25 cellular contexts compared by ENCODE assay signal in the genomic region with DNA sequence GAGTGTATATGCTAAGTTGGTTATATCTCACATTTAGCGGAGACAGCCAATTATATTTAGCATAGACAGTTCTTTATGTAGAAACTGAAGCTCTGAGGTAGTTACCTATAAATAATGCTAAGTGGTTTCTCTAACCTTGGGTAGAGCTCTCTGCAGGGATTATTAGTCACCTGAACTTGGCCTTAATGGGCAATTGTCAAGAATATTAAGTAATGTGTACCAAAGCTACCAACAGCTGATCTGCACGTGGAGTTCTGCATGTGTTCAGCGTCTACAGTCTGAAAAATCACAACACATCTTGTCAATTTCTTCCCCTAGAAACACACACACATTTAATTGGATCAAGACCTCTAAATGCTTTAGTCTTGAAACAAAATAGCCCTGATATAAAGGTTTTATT.
"Had no signal": no experiment of that assay in that cellular context is flagged by ENCODE, and none has a peak within 500 bp of the region (broad histone marks: within the 10 kb centered on the region; RNA-seq: fewer than 3 reads in every experiment).

No MANE protein-coding gene starts in this region.

- H3K9me3 ChIP-seq: ascending aorta, body of pancreas, MG63 had no signal

- H3K36me3 ChIP-seq: ascending aorta, MG63 had no signal

- H3K4me1 ChIP-seq: ascending aorta, body of pancreas had no signal

- H3K27ac ChIP-seq: ascending aorta, body of pancreas had no signal

- H3K4me3 ChIP-seq: ascending aorta, body of pancreas, MG63 had no signal

- ATAC-seq: activated naive CD4-positive, alpha-beta T cell treated with anti-CD3 and anti-CD28 coated beads, Interleukin-2, amount 50 U/mL, for 72 hours; activated naive CD8-positive, alpha-beta T cell treated with anti-CD3 and anti-CD28 coated beads, Interleukin-2, amount 50 U/mL, for 24 hours; activated T-cell treated with anti-CD3 and anti-CD28 coated beads, Interleukin-2, amount 50 U/mL, for 4 hours; body of pancreas; T-helper 17 cell had no signal

- H3K27me3 ChIP-seq: ascending aorta, body of pancreas, MG63 had no signal

- DNase-seq: activated B cell treated with CpG ODN at 0.5 μM for 24 hours; activated CD4-positive, alpha-beta T cell treated with anti-CD3 and anti-CD28 coated beads for 1 hour; activated CD4-positive, alpha-beta T cell treated with anti-CD3 and anti-CD28 coated beads, Interleukin-2, amount 10 ng/mL, durations not matched to agents 24 days and 14 days; activated CD4-positive, alpha-beta T cell treated with anti-CD3 and anti-CD28 coated beads, Interleukin-2, amount 50 U/mL, for 48 hours; activated CD8-positive, alpha-beta memory T cell treated with anti-CD3 and anti-CD28 coated beads for 24 hours; activated effector memory CD4-positive, alpha-beta T cell treated with anti-CD3 and anti-CD28 coated beads, Interleukin-2, amount 50 U/mL, for 16 hours; activated naive CD4-positive, alpha-beta T cell treated with Interleukin-2 at 50 U/mL for 16 hours; activated naive CD8-positive, alpha-beta T cell treated with anti-CD3 and anti-CD28 coated beads, Interleukin-2, amount 50 U/mL, for 24 hours; activated T-cell treated with anti-CD3 and anti-CD28 coated beads, Interleukin-2, amount 50 U/mL, for 4 hours; amniotic stem cell; body of pancreas; central memory CD4-positive, alpha-beta T cell; MG63; MV-4-11; NCI-H1092 treated with DMSO at 0.1 percent for 48 hours; NCI-H1930; NCI-H2107; NCI-H446; NCI-H526; NCI-H774; SIG-M5; T-helper 17 cell; T-helper 9 cell had no signal
